ENCODE assay signal across 8 cellular contexts in the genomic region with DNA sequence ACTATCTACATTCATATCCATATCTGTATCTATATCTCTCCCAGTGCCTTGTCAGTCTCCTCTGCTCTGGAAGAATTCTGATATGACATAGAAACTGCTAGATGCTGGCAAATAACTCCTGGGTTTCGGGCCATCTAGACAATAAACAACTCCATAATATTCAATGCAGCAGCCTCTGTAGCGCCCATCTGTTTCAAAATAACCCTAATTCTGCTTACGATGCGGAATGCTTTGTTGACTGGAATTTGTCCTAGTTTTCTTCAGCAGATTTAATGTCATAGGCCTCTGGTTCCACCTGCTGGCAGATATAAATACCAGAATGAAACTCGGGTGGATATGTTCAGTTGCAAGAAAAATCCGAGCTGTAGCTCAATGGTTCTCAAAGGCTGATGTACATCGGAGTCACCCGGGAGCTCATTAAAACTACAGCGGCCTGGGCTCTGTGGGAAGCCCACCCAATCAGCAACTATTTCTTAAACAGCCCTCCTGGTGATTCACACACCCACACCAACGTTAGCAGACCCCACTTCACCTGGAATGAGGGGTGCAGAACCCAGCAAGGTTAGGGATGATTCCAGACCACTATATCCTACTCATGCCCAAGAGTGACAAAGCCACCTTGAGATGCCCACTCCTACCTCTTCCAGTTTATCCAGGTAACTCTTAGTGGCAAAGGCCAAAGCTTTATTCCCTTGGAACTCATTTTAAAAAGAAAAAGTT.
DNase-seq lines count a peak whose midpoint lies in the region; ATAC-seq and TF ChIP-seq lines count a peak whose summit lies in the region.

No MANE protein-coding gene starts in this region.

- H3K4me2 ChIP-seq in DND-41 (ENCODE audit: insufficient read depth, low read length) (no peak overlapping the region), OCI-LY7 (ENCODE audit: low read length) (peak overlapping the region; percentile 66)

- 0 out of 3 replicates have a peak, but pooled peaks have one; percentile 3 for ATAC-seq in DND-41 (ENCODE audit: insufficient read depth, low read depth)
- peak; percentile 95 for ATAC-seq in thoracic aorta (ENCODE audit: insufficient number of reproducible peaks, low FRiP score, low read depth)
- no peak for ATAC-seq in GM18520 (IDR thresholded peaks at IDR 0.05; ENCODE audit: unreplicated experiment)

- intact Hi-C loops in OCI-LY7 (cut with micrococcal nuclease; ENCODE audit: unreplicated experiment) = loop anchor here (1.0 to 5.0 kb wide), 5 partner anchors 149 to 1318 kb away; a partner anchor contains a TSS

- TF ChIP-seq CTCF in DND-41 (IDR thresholded peaks at IDR 0.05; ENCODE audit: borderline replicate concordance, extremely low read depth, low read length, poor library complexity, severe bottlenecking) = peak; percentile 74
- TF ChIP-seq CTCF in GM20000 (IDR thresholded peaks at IDR 0.05; ENCODE audit: extremely low read depth, missing control alignments) = peak; percentile 35
- peak; percentile 95 for TF ChIP-seq CTCF in OCI-LY7 (conservative IDR thresholded peaks at IDR 0.05; ENCODE audit: low read length)
- peak; percentile 73 for TF ChIP-seq CTCF in thoracic aorta (IDR thresholded peaks at IDR 0.05)

- H3K36me3 ChIP-seq in DND-41 (ENCODE audit: insufficient read depth, low read length) (no peaks in the 10 kb centered on the region), OCI-LY7 (ENCODE audit: insufficient read depth, low read length) (no peaks in the 10 kb centered on the region; the same call in 1 of the 2 replicates), thoracic aorta (no peaks in the 10 kb centered on the region)

- no peaks in the 10 kb centered on the region for H4K20me1 ChIP-seq in DND-41 (ENCODE audit: insufficient read depth, low read length)
- no peaks in the 10 kb centered on the region for H4K20me1 ChIP-seq in OCI-LY7 (ENCODE audit: insufficient read depth, low read length)

- no peaks in the 10 kb centered on the region for H3K9me3 ChIP-seq in DND-41 (ENCODE audit: insufficient read depth, low read length, severe bottlenecking)
- no peaks in the 10 kb centered on the region for H3K9me3 ChIP-seq in OCI-LY7 (ENCODE audit: low read length)
- H3K9me3 ChIP-seq in thoracic aorta = no peaks in the 10 kb centered on the region

- CTCF ChIA-PET in OCI-LY7 (lab: Charles Lee; ENCODE audit: unreplicated experiment) = interaction anchor here (1.3 kb wide), 1 partner anchor 183 kb away, joined by 4 read pairs; no protein-coding TSS in a partner anchor

- DNase-seq in DND-41 (peak; percentile 52), GM20000 (ENCODE audit: low spot score) (peak; percentile 34), HuH-7.5 (ENCODE audit: low spot score) (peak; percentile 33), OCI-LY7 (ENCODE audit: low spot score) (peak; percentile 79), cerebellar cortex (ENCODE audit: low spot score) (peak; percentile 95), left kidney (ENCODE audit: low read depth, low spot score) (peak; percentile 86), thoracic aorta (ENCODE audit: low spot score) (no peak)

- no peaks in the 10 kb centered on the region for H3K9me2 ChIP-seq in OCI-LY7 (ENCODE audit: insufficient read depth, low read length)

- H3K27me3 ChIP-seq in DND-41 (ENCODE audit: insufficient read depth, low read length, poor library complexity) (no peaks in the 10 kb centered on the region), thoracic aorta (replicated peaks; ENCODE audit: insufficient read depth) (no peaks in the 10 kb centered on the region)

- H2AFZ ChIP-seq in DND-41 (ENCODE audit: low read depth, low read length) = no peak overlapping the region
- H2AFZ ChIP-seq in OCI-LY7 (ENCODE audit: low read length) = peak overlapping the region; percentile 35; the same call in 1 of the 2 replicates

- H3K4me3 ChIP-seq in DND-41 (ENCODE audit: low read depth in 1 of 2, low read length in 2 of 2) (no peak overlapping the region), OCI-LY7 (ENCODE audit: low read depth, low read length, poor library complexity, severe bottlenecking) (peak overlapping the region; percentile 32), thoracic aorta (no peak overlapping the region)

- BruUV-seq in OCI-LY7 (replicated peaks; lab: Mats Ljungman, UMichigan) = no TSS peak

- H3K27ac ChIP-seq in DND-41 (ENCODE audit: low read length) (peak overlapping the region; percentile 80), OCI-LY7 (ENCODE audit: low read depth, low read length, poor library complexity, severe bottlenecking) (peak overlapping the region; percentile 89), thoracic aorta (no peak overlapping the region)

- H3K79me2 ChIP-seq in DND-41 (ENCODE audit: insufficient read depth, low read length) (no peaks in the 10 kb centered on the region), OCI-LY7 (ENCODE audit: insufficient read depth, low read depth, low read length) (peaks cover 9% of the 10 kb centered on the region; the same call in 1 of the 2 replicates)

- POLR2A ChIA-PET in OCI-LY7 (lab: Charles Lee) = interaction anchor here (0.6 to 5.3 kb wide), 10 partner anchors 16 to 185 kb away, joined by 3 to 56 read pairs (median 6); a partner anchor contains a TSS

- no peak overlapping the region for H3K9ac ChIP-seq in DND-41 (ENCODE audit: low read depth, low read length)

- peaks cover 47% of the 10 kb centered on the region for H3K4me1 ChIP-seq in DND-41 (ENCODE audit: insufficient read depth, low read length)
- peaks cover 56% of the 10 kb centered on the region for H3K4me1 ChIP-seq in OCI-LY7 (ENCODE audit: insufficient read depth, low read length, poor library complexity, severe bottlenecking)
- peaks cover 0 to 9% of the 10 kb centered on the region in 2 donors for H3K4me1 ChIP-seq in thoracic aorta (ENCODE audit: control insufficient read depth in 1 of 2, low read depth in 2 of 2)

Comparison
In these comparisons a context has a peak if more than half of its experiments do, and no peak if none do; other contexts are left out.
1. H3K27ac ChIP-seq: peak in DND-41 (single experiment) and OCI-LY7 (single experiment); none in thoracic aorta (0 of 2).
2. CTCF ChIP-seq: peak in every context shown above with its lines; median percentile 95 in OCI-LY7; 74 in DND-41; 73 in thoracic aorta; 35 in GM20000.